In the genomic region with DNA sequence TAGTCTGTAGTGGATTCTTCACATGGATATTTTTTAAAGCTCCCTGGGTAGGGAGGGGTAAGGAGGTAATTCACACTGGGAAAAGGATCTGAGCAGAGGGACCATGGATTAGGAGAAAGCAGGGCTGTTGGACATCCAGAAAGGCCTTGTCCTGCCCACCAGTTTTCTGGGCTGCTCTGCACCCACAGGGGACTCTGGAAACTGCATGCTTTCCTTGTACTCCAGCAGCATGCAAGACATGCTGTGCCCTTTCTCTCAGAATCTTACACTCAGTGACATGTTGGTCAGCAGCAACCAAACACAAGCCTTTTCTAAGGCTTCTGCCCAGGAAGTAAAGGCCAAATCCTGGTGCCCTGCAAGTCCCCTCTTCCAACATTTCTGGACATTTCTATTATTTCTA, we compare ENCODE assay signal across 1 cellular context.
TF ChIP-seq lines count a peak whose summit lies in the region.

No MANE protein-coding gene starts in this region.

TF ChIP-seq in K562, 482 proteins besides CTCF, POLR2A, EP300 and RAD21 (continued from another document):
- TF ChIP-seq, protein P1, sequence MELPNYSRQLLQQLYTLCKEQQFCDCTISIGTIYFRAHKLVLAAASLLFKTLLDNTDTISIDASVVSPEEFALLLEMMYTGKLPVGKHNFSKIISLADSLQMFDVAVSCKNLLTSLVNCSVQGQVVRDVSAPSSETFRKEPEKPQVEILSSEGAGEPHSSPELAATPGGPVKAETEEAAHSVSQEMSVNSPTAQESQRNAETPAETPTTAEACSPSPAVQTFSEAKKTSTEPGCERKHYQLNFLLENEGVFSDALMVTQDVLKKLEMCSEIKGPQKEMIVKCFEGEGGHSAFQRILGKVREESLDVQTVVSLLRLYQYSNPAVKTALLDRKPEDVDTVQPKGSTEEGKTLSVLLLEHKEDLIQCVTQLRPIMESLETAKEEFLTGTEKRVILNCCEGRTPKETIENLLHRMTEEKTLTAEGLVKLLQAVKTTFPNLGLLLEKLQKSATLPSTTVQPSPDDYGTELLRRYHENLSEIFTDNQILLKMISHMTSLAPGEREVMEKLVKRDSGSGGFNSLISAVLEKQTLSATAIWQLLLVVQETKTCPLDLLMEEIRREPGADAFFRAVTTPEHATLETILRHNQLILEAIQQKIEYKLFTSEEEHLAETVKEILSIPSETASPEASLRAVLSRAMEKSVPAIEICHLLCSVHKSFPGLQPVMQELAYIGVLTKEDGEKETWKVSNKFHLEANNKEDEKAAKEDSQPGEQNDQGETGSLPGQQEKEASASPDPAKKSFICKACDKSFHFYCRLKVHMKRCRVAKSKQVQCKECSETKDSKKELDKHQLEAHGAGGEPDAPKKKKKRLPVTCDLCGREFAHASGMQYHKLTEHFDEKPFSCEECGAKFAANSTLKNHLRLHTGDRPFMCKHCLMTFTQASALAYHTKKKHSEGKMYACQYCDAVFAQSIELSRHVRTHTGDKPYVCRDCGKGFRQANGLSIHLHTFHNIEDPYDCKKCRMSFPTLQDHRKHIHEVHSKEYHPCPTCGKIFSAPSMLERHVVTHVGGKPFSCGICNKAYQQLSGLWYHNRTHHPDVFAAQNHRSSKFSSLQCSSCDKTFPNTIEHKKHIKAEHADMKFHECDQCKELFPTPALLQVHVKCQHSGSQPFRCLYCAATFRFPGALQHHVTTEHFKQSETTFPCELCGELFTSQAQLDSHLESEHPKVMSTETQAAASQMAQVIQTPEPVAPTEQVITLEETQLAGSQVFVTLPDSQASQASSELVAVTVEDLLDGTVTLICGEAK (IDR thresholded peaks at IDR 0.05) = no peak
- TF ChIP-seq, protein P1 (CRISPR knock-in tag; IDR thresholded peaks at IDR 0.05) = no peak
- TF ChIP-seq MECOM (CRISPR knock-in tag; IDR thresholded peaks at IDR 0.05) = no peak
- TF ChIP-seq, protein P2, sequence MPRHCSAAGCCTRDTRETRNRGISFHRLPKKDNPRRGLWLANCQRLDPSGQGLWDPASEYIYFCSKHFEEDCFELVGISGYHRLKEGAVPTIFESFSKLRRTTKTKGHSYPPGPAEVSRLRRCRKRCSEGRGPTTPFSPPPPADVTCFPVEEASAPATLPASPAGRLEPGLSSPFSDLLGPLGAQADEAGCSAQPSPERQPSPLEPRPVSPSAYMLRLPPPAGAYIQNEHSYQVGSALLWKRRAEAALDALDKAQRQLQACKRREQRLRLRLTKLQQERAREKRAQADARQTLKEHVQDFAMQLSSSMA (CRISPR knock-in tag; IDR thresholded peaks at IDR 0.05) = no peak
